9 cellular contexts compared by ENCODE assay signal in genomic region chr11:12599408-12600143, GRCh38.
DNase-seq lines count a peak whose midpoint lies in the region; ATAC-seq and TF ChIP-seq lines count a peak whose summit lies in the region.
"Had no signal": no experiment of that assay in that cellular context is flagged by ENCODE, and none has a peak within 500 bp of the region (broad histone marks: within the 10 kb centered on the region; RNA-seq: fewer than 3 reads in every experiment).

No MANE protein-coding gene starts in this region.

- H3K27ac ChIP-seq in SU-DHL-6 (ENCODE audit: low read depth, low read length) (no peak overlapping the region), brain microvascular endothelial cell (no peak overlapping the region), liver (ENCODE audit: low read depth in 1 of 2, low read length in 2 of 2) (no peak overlapping the region)
- H3K27ac ChIP-seq: neutrophil had no signal

- no peaks in the 10 kb centered on the region for H3F3A ChIP-seq in SU-DHL-6 (ENCODE audit: insufficient read depth)

- no peaks in the 10 kb centered on the region for H3K79me2 ChIP-seq in SU-DHL-6 (ENCODE audit: insufficient read depth, low read length)

- no peak overlapping the region for H2AFZ ChIP-seq in SU-DHL-6 (ENCODE audit: low read depth, low read length, severe bottlenecking)

- H3K9me3 ChIP-seq in SU-DHL-6 (ENCODE audit: insufficient read depth, low read length) (no peaks in the 10 kb centered on the region), liver (ENCODE audit: control insufficient read depth in 4 of 4, low read length in 3 of 4) (no peaks in the 10 kb centered on the region)
- H3K9me3 ChIP-seq: neutrophil had no signal

- peak; percentile 84 to 94 for TF ChIP-seq RAD21 in liver (IDR thresholded peaks at IDR 0.05)

- in situ Hi-C loops in brain microvascular endothelial cell (cut with HindIII; ENCODE audit: low pct_ligation_motif_present, low sequenced_read_pairs) = no loop called here

- TF ChIP-seq CTCF in GM12864 (IDR thresholded peaks at IDR 0.05; ENCODE audit: low read depth, low read length, missing control alignments) (peak; percentile 89), SU-DHL-6 (IDR thresholded peaks at IDR 0.05; ENCODE audit: insufficient read depth, low read length, poor library complexity, severe bottlenecking) (peak; percentile 94), brain microvascular endothelial cell (IDR thresholded peaks at IDR 0.05; ENCODE audit: low read depth, low read length, missing control alignments) (peak; percentile 86), liver (IDR thresholded peaks at IDR 0.05; ENCODE audit: low read depth, low read length, missing input control) (peak; percentile 76)

- peaks cover 0 to 5% (median 2%) of the 10 kb centered on the region in 4 donors for H3K4me1 ChIP-seq in liver (ENCODE audit: control insufficient read depth in 4 of 4, insufficient read depth in 4 of 4, low read length in 3 of 4)

- H3K9ac ChIP-seq in SU-DHL-6 (ENCODE audit: low read length) = no peak overlapping the region
- H3K9ac ChIP-seq in liver (ENCODE audit: low read depth in 1 of 2, low read length in 2 of 2) = no peak overlapping the region

- ATAC-seq in HG03469 (IDR thresholded peaks at IDR 0.05; ENCODE audit: unreplicated experiment) (peak; percentile 50), GM19324 (IDR thresholded peaks at IDR 0.05; ENCODE audit: low FRiP score, unreplicated experiment) (no peak)

- H3K9me2 ChIP-seq in SU-DHL-6 (replicated peaks; ENCODE audit: insufficient read depth, low read length) = no peaks in the 10 kb centered on the region

- H3K4me3 ChIP-seq in GM12864 (ENCODE audit: low read depth, low read length) (no peak overlapping the region), SU-DHL-6 (ENCODE audit: insufficient read depth, low read length, poor library complexity, severe bottlenecking) (no peak overlapping the region), brain microvascular endothelial cell (ENCODE audit: low read depth, low read length) (no peak overlapping the region), liver (ENCODE audit: low read depth in 1 of 3, low read length in 3 of 3) (no peak overlapping the region)

- DNase-seq in GM12864 (ENCODE audit: low read depth) (no peak), brain microvascular endothelial cell (no peak), SK-N-DZ (ENCODE audit: low spot score) (no peak)
- peak; percentile 1 for DNase-seq in stimulated activated naive CD4-positive, alpha-beta T cell treated with Interleukin-2 at 50 U/mL for 16 hours (lab: John Stamatoyannopoulos, UW)

- H3K4me2 ChIP-seq in SU-DHL-6 (ENCODE audit: low read depth, low read length, poor library complexity, severe bottlenecking) = no peak overlapping the region

- H4K20me1 ChIP-seq in SU-DHL-6 (ENCODE audit: low read depth, low read length) = no peaks in the 10 kb centered on the region

- H3K27me3 ChIP-seq in SU-DHL-6 (ENCODE audit: low read length) (no peaks in the 10 kb centered on the region), brain microvascular endothelial cell (replicated peaks) (no peaks in the 10 kb centered on the region), liver (ENCODE audit: control insufficient read depth in 4 of 4, insufficient read depth in 4 of 4, low read length in 3 of 4) (no peaks in the 10 kb centered on the region)

- H3K36me3 ChIP-seq in SU-DHL-6 (ENCODE audit: low read length) = no peaks in the 10 kb centered on the region
- H3K36me3 ChIP-seq in brain microvascular endothelial cell (replicated peaks) = no peaks in the 10 kb centered on the region
- H3K36me3 ChIP-seq in liver (ENCODE audit: control insufficient read depth in 4 of 4, insufficient read depth in 3 of 4, low read depth in 1 of 4, low read length in 3 of 4) = no peaks in the 10 kb centered on the region
- H3K36me3 ChIP-seq: neutrophil had no signal

- 37% methylated on average over 15 of the region's 15 CpGs for WGBS in liver

TF ChIP-seq in liver, 16 proteins besides CTCF, POLR2A, EP300 and RAD21:
- TF ChIP-seq RXRA (IDR thresholded peaks at IDR 0.05) (peak; percentile 63 to 80), NR2F2 (IDR thresholded peaks at IDR 0.05) (peak; percentile 40), FOXA2 (IDR thresholded peaks at IDR 0.05) (peak; percentile 8), YY1 (IDR thresholded peaks at IDR 0.05) (peak; percentile 92), GABPA (IDR thresholded peaks at IDR 0.05 in 1 of 2, conservative IDR thresholded peaks at IDR 0.05 in 1 of 2) (no peak), ZBTB33 (IDR thresholded peaks at IDR 0.05) (no peak), HNF4G (IDR thresholded peaks at IDR 0.05) (no peak), MAX (IDR thresholded peaks at IDR 0.05) (peak; percentile 36), TAF1 (conservative IDR thresholded peaks at IDR 0.05) (no peak), HNF4A (conservative IDR thresholded peaks at IDR 0.05) (peak; percentile 68 to 73), SP1 (IDR thresholded peaks at IDR 0.05) (peak; percentile 37), EGR1 (IDR thresholded peaks at IDR 0.05; ENCODE audit: low read depth in 2 of 2) (no peak), JUND (IDR thresholded peaks at IDR 0.05) (no peak), FOXA1 (IDR thresholded peaks at IDR 0.05) (no peak)
- TF ChIP-seq, protein P1, sequence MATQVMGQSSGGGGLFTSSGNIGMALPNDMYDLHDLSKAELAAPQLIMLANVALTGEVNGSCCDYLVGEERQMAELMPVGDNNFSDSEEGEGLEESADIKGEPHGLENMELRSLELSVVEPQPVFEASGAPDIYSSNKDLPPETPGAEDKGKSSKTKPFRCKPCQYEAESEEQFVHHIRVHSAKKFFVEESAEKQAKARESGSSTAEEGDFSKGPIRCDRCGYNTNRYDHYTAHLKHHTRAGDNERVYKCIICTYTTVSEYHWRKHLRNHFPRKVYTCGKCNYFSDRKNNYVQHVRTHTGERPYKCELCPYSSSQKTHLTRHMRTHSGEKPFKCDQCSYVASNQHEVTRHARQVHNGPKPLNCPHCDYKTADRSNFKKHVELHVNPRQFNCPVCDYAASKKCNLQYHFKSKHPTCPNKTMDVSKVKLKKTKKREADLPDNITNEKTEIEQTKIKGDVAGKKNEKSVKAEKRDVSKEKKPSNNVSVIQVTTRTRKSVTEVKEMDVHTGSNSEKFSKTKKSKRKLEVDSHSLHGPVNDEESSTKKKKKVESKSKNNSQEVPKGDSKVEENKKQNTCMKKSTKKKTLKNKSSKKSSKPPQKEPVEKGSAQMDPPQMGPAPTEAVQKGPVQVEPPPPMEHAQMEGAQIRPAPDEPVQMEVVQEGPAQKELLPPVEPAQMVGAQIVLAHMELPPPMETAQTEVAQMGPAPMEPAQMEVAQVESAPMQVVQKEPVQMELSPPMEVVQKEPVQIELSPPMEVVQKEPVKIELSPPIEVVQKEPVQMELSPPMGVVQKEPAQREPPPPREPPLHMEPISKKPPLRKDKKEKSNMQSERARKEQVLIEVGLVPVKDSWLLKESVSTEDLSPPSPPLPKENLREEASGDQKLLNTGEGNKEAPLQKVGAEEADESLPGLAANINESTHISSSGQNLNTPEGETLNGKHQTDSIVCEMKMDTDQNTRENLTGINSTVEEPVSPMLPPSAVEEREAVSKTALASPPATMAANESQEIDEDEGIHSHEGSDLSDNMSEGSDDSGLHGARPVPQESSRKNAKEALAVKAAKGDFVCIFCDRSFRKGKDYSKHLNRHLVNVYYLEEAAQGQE (IDR thresholded peaks at IDR 0.05) = no peak
- TF ChIP-seq, protein P2, sequence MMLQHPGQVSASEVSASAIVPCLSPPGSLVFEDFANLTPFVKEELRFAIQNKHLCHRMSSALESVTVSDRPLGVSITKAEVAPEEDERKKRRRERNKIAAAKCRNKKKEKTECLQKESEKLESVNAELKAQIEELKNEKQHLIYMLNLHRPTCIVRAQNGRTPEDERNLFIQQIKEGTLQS (IDR thresholded peaks at IDR 0.05) = peak; percentile 20
